In the genomic region with DNA sequence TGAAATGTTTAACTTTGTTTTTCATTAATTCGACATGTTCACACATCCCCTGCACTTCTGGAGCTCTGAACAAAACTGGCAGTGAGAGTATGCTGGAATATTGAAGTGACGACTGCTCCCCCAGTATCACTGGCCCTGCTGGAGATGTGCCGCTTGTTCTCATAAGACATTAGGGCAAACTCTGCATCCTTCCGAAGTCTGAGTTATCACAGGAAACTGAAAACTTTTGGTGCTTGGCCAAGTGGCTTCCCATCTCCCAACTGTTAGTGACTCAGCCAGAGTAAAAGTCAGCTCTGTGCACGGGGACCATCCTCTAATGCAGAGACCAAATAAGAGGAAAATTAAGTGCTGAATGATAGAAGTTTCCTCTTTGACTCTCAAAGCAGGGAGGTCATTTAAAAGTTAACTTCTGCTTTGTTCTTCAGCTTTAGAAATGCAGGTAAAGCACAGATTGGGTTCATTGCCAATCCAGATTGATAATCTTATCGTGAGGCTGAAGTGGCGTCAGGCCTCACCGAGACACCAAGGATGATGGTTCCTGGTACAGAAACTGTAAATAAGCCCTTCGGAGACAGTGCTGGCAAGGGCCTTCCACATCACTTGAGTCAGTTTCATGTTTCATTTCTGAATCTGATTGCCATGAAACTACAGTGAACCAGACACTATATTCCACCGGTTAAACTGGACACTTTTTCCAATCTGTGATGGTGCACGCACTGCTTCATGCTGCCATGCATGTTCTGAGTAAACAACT, we compare ENCODE assay signal across 9 cellular contexts.
DNase-seq lines count a peak whose midpoint lies in the region; ATAC-seq and TF ChIP-seq lines count a peak whose summit lies in the region.
"Had no signal": no experiment of that assay in that cellular context is flagged by ENCODE, and none has a peak within 500 bp of the region (broad histone marks: within the 10 kb centered on the region; RNA-seq: fewer than 3 reads in every experiment).

No MANE protein-coding gene starts in this region.

- no peak overlapping the region for H3K4me2 ChIP-seq in PC-9

- POLR2A ChIA-PET in A673 (lab: Charles Lee; ENCODE audit: low non-redundant PET) (no interaction called here), PC-9 (lab: Charles Lee; ENCODE audit: unreplicated experiment) (interaction anchor here (0.7 kb wide), 1 partner anchor 93 kb away, joined by 4 read pairs; no protein-coding TSS in a partner anchor)

- no peaks in the 10 kb centered on the region for H3K79me2 ChIP-seq in PC-9 (ENCODE audit: low read depth)

- H3K9ac ChIP-seq in colonic mucosa (ENCODE audit: low read depth in 2 of 2, low read length in 2 of 2): no peak overlapping the region

- H3K27me3 ChIP-seq in A673 (replicated peaks; ENCODE audit: insufficient read depth, low read depth, low read length, poor library complexity) (no peaks in the 10 kb centered on the region), MG63 (no peaks in the 10 kb centered on the region), colonic mucosa (no peaks in the 10 kb centered on the region), PC-9 (ENCODE audit: insufficient read depth, low read depth) (no peaks in the 10 kb centered on the region)

- H3K4me3 ChIP-seq in A673 (ENCODE audit: low read depth, low read length, poor library complexity, severe bottlenecking): no peak overlapping the region
- no peak overlapping the region for H3K4me3 ChIP-seq in MG63
- no peak overlapping the region for H3K4me3 ChIP-seq in colonic mucosa
- H3K4me3 ChIP-seq in mucosa of descending colon: no peak overlapping the region
- no peak overlapping the region for H3K4me3 ChIP-seq in PC-9

- CTCF ChIA-PET in A673 (lab: Charles Lee): no interaction called here
- CTCF ChIA-PET in PC-9 (lab: Charles Lee): no interaction called here

- intact Hi-C loops in A673 (cut with micrococcal nuclease; ENCODE audit: unreplicated experiment) (no loop called here), colonic mucosa (cut with DNase I) (no loop called here), mucosa of descending colon (cut with DNase I, micrococcal nuclease) (no loop called here), PC-9 (cut with micrococcal nuclease; ENCODE audit: unreplicated experiment) (no loop called here)

- H2AFZ ChIP-seq in PC-9: no peak overlapping the region

- peaks cover 16% of the 10 kb centered on the region for H3K4me1 ChIP-seq in A673 (ENCODE audit: insufficient read depth, low read length, poor library complexity, severe bottlenecking)
- no peaks in the 10 kb centered on the region for H3K4me1 ChIP-seq in colonic mucosa
- no peaks in the 10 kb centered on the region for H3K4me1 ChIP-seq in mucosa of descending colon (ENCODE audit: low read depth)
- peaks cover 17% of the 10 kb centered on the region for H3K4me1 ChIP-seq in PC-9 (replicated peaks; ENCODE audit: insufficient read depth)

- TF ChIP-seq CTCF in A673 (conservative IDR thresholded peaks at IDR 0.05; ENCODE audit: low read depth, low read length) (no peak), colonic mucosa (IDR thresholded peaks at IDR 0.05) (no peak), mucosa of descending colon (IDR thresholded peaks at IDR 0.05) (no peak), PC-9 (conservative IDR thresholded peaks at IDR 0.05) (no peak)

- H3F3A ChIP-seq in PC-9 (ENCODE audit: insufficient read depth, low read depth): 0 out of 2 replicates have a peak, but pooled peaks cover 7% of the 10 kb centered on the region

- BruUV-seq in A673 (replicated peaks; lab: Mats Ljungman, UMichigan) (no TSS peak), PC-9 (replicated peaks; lab: Mats Ljungman, UMichigan) (no TSS peak)

- H4K20me1 ChIP-seq in PC-9 (ENCODE audit: insufficient read depth): no peaks in the 10 kb centered on the region

- no peak overlapping the region for H3K27ac ChIP-seq in A673 (ENCODE audit: low read depth, low read length, poor library complexity, severe bottlenecking)
- peak overlapping the region; percentile 10 for H3K27ac ChIP-seq in colonic mucosa
- H3K27ac ChIP-seq in PC-9: no peak overlapping the region

- ATAC-seq in mucosa of descending colon (peak; percentile 18), GM21576 (IDR thresholded peaks at IDR 0.05; ENCODE audit: unreplicated experiment) (no peak), HG03378 (IDR thresholded peaks at IDR 0.05; ENCODE audit: unreplicated experiment) (no peak)

- H3K9me3 ChIP-seq in A673 (ENCODE audit: low read depth, low read length, poor library complexity, severe bottlenecking) (no peaks in the 10 kb centered on the region), MG63 (no peaks in the 10 kb centered on the region), colonic mucosa (no peaks in the 10 kb centered on the region), mucosa of descending colon (no peaks in the 10 kb centered on the region), PC-9 (ENCODE audit: insufficient read depth, low read depth) (no peaks in the 10 kb centered on the region)

- no peaks in the 10 kb centered on the region for H3K36me3 ChIP-seq in A673 (ENCODE audit: insufficient read depth, low read length, poor library complexity, severe bottlenecking)
- H3K36me3 ChIP-seq in MG63: no peaks in the 10 kb centered on the region
- no peaks in the 10 kb centered on the region for H3K36me3 ChIP-seq in colonic mucosa
- H3K36me3 ChIP-seq in mucosa of descending colon (ENCODE audit: low read depth): no peaks in the 10 kb centered on the region
- no peaks in the 10 kb centered on the region for H3K36me3 ChIP-seq in PC-9 (ENCODE audit: low read depth)

- DNase-seq in A673 (ENCODE audit: low spot score) (peak; percentile 72), MG63 (peak; percentile 34), colonic mucosa (peak; percentile 28), mucosa of descending colon (peak in 1 of 3 donors; percentile 29), PC-9 (no peak), inferior parietal cortex (ENCODE audit: extremely low spot score) (no peak)
- DNase-seq: CD4-positive, CD25-positive, alpha-beta regulatory T cell had no signal

- H3K9me2 ChIP-seq in PC-9 (ENCODE audit: insufficient read depth): no peaks in the 10 kb centered on the region

Comparison
In these comparisons a context has a peak if more than half of its experiments do, and no peak if none do; other contexts are left out.
1. DNase-seq: peak in A673 (single experiment), MG63 (single experiment) and colonic mucosa (single experiment); none in PC-9 (0 of 2) and inferior parietal cortex (single experiment).